8 cellular contexts compared by ENCODE assay signal in the genomic region with DNA sequence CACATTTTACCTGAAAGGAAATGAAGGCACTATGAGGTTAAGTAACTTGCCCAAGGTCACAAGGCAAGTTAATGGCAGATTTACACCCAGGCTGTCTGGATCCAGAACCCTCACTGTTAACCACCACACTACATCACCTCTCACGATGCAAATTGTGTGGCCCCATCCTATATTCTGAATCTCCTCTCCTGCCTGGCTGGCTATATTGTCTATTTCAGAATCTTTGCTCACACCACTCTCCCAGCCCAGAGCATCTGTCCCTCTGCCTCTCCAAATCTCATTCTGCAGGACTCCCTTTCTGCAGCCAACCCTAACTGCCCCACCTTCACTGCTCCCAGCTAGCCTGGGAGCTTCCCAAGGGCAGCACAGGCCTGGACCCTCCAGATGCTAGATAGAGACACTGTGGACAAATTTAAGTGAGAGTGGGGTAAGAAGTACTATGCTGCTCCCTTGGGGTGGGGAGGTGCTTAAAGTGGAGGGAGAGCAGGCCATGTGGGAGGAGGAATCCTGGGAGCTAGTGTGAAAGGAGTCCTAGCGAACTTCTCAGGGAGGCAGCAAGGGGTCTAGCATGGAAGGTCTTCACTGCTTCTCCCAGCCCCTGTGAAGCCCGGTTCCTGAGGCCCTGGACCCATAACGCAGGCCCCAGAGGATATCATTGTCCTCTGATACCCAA. TPM values are rescaled to one million over a fixed set of nuclear protein-coding genes. Genes with fewer than 3 reads are reported as not detected.
DNase-seq lines count a peak whose midpoint lies in the region; ATAC-seq and TF ChIP-seq lines count a peak whose summit lies in the region.

No MANE protein-coding gene starts in this region.

- H3K9me3 ChIP-seq in HUES6 (ENCODE audit: control insufficient read depth, insufficient read depth, low read depth, low read length) = no peaks in the 10 kb centered on the region
- no peaks in the 10 kb centered on the region for H3K9me3 ChIP-seq in iPS-15b (ENCODE audit: control insufficient read depth, insufficient read depth, low read length)

- H3K27me3 ChIP-seq in HUES6 (ENCODE audit: control insufficient read depth, insufficient read depth, low read length) (peaks cover 36% of the 10 kb centered on the region), iPS-15b (ENCODE audit: control insufficient read depth, insufficient read depth, low read length) (peaks cover 34% of the 10 kb centered on the region)

- peaks cover 36% of the 10 kb centered on the region for H3K4me1 Mint-ChIP-seq in activated naive CD8-positive, alpha-beta T cell treated with anti-CD3 and anti-CD28 coated beads, Interleukin-2, amount 10 ng/mL, durations not matched to agents 7 days and 5 days
- H3K4me1 Mint-ChIP-seq in stimulated activated memory B cell treated with anti-CD40 and anti-IgM and Interleukin-4, amounts not matched to agents 10 μg/mL and 1 μg/mL and 100 μg/mL, for 72 hours = peaks cover 46% of the 10 kb centered on the region

- no peak for TF ChIP-seq CTCF in C4-2B (conservative IDR thresholded peaks at IDR 0.05)

- peak overlapping the region; percentile 94 for H3K27ac Mint-ChIP-seq in activated naive CD8-positive, alpha-beta T cell treated with anti-CD3 and anti-CD28 coated beads, Interleukin-2, amount 10 ng/mL, durations not matched to agents 7 days and 5 days
- peak overlapping the region; percentile 84 for H3K27ac Mint-ChIP-seq in stimulated activated memory B cell treated with anti-CD40 and anti-IgM and Interleukin-4, amounts not matched to agents 10 μg/mL and 1 μg/mL and 100 μg/mL, for 72 hours

- no peak for DNase-seq in activated naive CD8-positive, alpha-beta T cell treated with anti-CD3 and anti-CD28 coated beads, Interleukin-2, amount 10 ng/mL, durations not matched to agents 7 days and 5 days
- DNase-seq in NCI-H1048 (lab: John Stamatoyannopoulos, UW) (no peak), dermis blood vessel endothelial cell (no peak)
- DNase-seq in activated CD8-positive, alpha-beta memory T cell treated with anti-CD3 and anti-CD28 coated beads for 24 hours = no peak

- H3K9ac ChIP-seq in HUES6 (ENCODE audit: low read length) (peak overlapping the region; percentile 85), iPS-15b (ENCODE audit: low read depth, low read length) (peak overlapping the region; percentile 74)

- H3K27me3 Mint-ChIP-seq in activated naive CD8-positive, alpha-beta T cell treated with anti-CD3 and anti-CD28 coated beads, Interleukin-2, amount 10 ng/mL, durations not matched to agents 7 days and 5 days = no peaks in the 10 kb centered on the region
- no peaks in the 10 kb centered on the region for H3K27me3 Mint-ChIP-seq in stimulated activated memory B cell treated with anti-CD40 and anti-IgM and Interleukin-4, amounts not matched to agents 10 μg/mL and 1 μg/mL and 100 μg/mL, for 72 hours

- H3K9me3 Mint-ChIP-seq in activated naive CD8-positive, alpha-beta T cell treated with anti-CD3 and anti-CD28 coated beads, Interleukin-2, amount 10 ng/mL, durations not matched to agents 7 days and 5 days = no peaks in the 10 kb centered on the region
- H3K9me3 Mint-ChIP-seq in stimulated activated memory B cell treated with anti-CD40 and anti-IgM and Interleukin-4, amounts not matched to agents 10 μg/mL and 1 μg/mL and 100 μg/mL, for 72 hours = no peaks in the 10 kb centered on the region

- peaks cover 7% of the 10 kb centered on the region for H3K36me3 Mint-ChIP-seq in activated naive CD8-positive, alpha-beta T cell treated with anti-CD3 and anti-CD28 coated beads, Interleukin-2, amount 10 ng/mL, durations not matched to agents 7 days and 5 days
- peaks cover 10% of the 10 kb centered on the region for H3K36me3 Mint-ChIP-seq in stimulated activated memory B cell treated with anti-CD40 and anti-IgM and Interleukin-4, amounts not matched to agents 10 μg/mL and 1 μg/mL and 100 μg/mL, for 72 hours

- H3K36me3 ChIP-seq in HUES6 (ENCODE audit: control insufficient read depth, insufficient read depth, low read length) = no peaks in the 10 kb centered on the region
- H3K36me3 ChIP-seq in iPS-15b (ENCODE audit: control insufficient read depth, insufficient read depth, low read length) = no peaks in the 10 kb centered on the region

- ATAC-seq in activated naive CD8-positive, alpha-beta T cell treated with anti-CD3 and anti-CD28 coated beads, Interleukin-2, amount 10 ng/mL, durations not matched to agents 7 days and 5 days (ENCODE audit: low read depth) = no peak
- no peak for ATAC-seq in stimulated activated memory B cell treated with anti-CD40 and anti-IgM and Interleukin-4, amounts not matched to agents 10 μg/mL and 1 μg/mL and 100 μg/mL, for 72 hours

- H3K27ac ChIP-seq in C4-2B = peak overlapping the region; percentile 86
- peak overlapping the region; percentile 32; the same call in 1 of the 2 replicates for H3K27ac ChIP-seq in HUES6 (ENCODE audit: low read depth, low read length)

- H3K4me3 Mint-ChIP-seq in activated naive CD8-positive, alpha-beta T cell treated with anti-CD3 and anti-CD28 coated beads, Interleukin-2, amount 10 ng/mL, durations not matched to agents 7 days and 5 days = peak overlapping the region; percentile 87
- peak overlapping the region; percentile 89 for H3K4me3 Mint-ChIP-seq in stimulated activated memory B cell treated with anti-CD40 and anti-IgM and Interleukin-4, amounts not matched to agents 10 μg/mL and 1 μg/mL and 100 μg/mL, for 72 hours

- H3K4me1 ChIP-seq in HUES6 (ENCODE audit: control insufficient read depth, insufficient read depth, low read length) (peaks cover 23% of the 10 kb centered on the region), iPS-15b (ENCODE audit: control insufficient read depth, insufficient read depth, low read length) (peaks cover 5% of the 10 kb centered on the region)

- POLR2A ChIA-PET in activated naive CD8-positive, alpha-beta T cell treated with anti-CD3 and anti-CD28 coated beads, Interleukin-2, amount 10 ng/mL, durations not matched to agents 7 days and 5 days (lab: Charles Lee) = interaction anchor here (0.6 to 8.3 kb wide), 8 partner anchors 9 to 936 kb away, joined by 3 to 163 read pairs (median 7); a partner anchor contains a TSS

- peak overlapping the region; percentile 93 for H3K4me3 ChIP-seq in HUES6 (ENCODE audit: low read depth, low read length)
- H3K4me3 ChIP-seq in iPS-15b (ENCODE audit: low read depth, low read length) = peak overlapping the region; percentile 90

RNA-seq across cellular contexts. Expression of a gene that starts 0.8 kb away (rescaled TPM):
- 10 to 100 TPM; 68.6 to 70.3 TPM for total RNA-seq in activated naive CD8-positive, alpha-beta T cell treated with anti-CD3 and anti-CD28 coated beads, Interleukin-2, amount 10 ng/mL, durations not matched to agents 7 days and 5 days
- 48.5 and 51.2 TPM in 2 replicates for total RNA-seq in dermis blood vessel endothelial cell

RNA-seq across cellular contexts. Expression of a gene that starts 11.0 kb away (rescaled TPM):
- total RNA-seq in activated naive CD8-positive, alpha-beta T cell treated with anti-CD3 and anti-CD28 coated beads, Interleukin-2, amount 10 ng/mL, durations not matched to agents 7 days and 5 days = 10 to 100 TPM; 11.7 to 16.3 TPM
- 9.7 and 12.6 TPM in 2 replicates for total RNA-seq in dermis blood vessel endothelial cell

RNA-seq across cellular contexts. Expression of a gene that starts 13.0 kb away (rescaled TPM):
- 1 to 10 TPM; 3.6 to 4.3 TPM for total RNA-seq in activated naive CD8-positive, alpha-beta T cell treated with anti-CD3 and anti-CD28 coated beads, Interleukin-2, amount 10 ng/mL, durations not matched to agents 7 days and 5 days
- 0.23 and 0.34 TPM in 2 replicates for total RNA-seq in dermis blood vessel endothelial cell

RNA-seq across cellular contexts. Expression of a gene that starts 19.8 kb away (rescaled TPM):
- total RNA-seq in activated naive CD8-positive, alpha-beta T cell treated with anti-CD3 and anti-CD28 coated beads, Interleukin-2, amount 10 ng/mL, durations not matched to agents 7 days and 5 days = under 1 TPM; 0.28 to 0.54 TPM
- total RNA-seq in dermis blood vessel endothelial cell = 0.05 TPM in 1 of 2 replicates, not detected in the other

RNA-seq across cellular contexts. Expression of a gene that starts 36.1 kb away (rescaled TPM):
- total RNA-seq in activated naive CD8-positive, alpha-beta T cell treated with anti-CD3 and anti-CD28 coated beads, Interleukin-2, amount 10 ng/mL, durations not matched to agents 7 days and 5 days = 100 to 1,000 TPM; 103 to 104 TPM
- 33.0 and 35.7 TPM in 2 replicates for total RNA-seq in dermis blood vessel endothelial cell
